Comparison of ENCODE assay signal across 8 cellular contexts in genomic region chr1:9615316-9616063, GRCh38. TPM values are rescaled to one million over a fixed set of nuclear protein-coding genes. Genes with fewer than 3 reads are reported as not detected.
DNase-seq lines count a peak whose midpoint lies in the region; ATAC-seq and TF ChIP-seq lines count a peak whose summit lies in the region.

No MANE protein-coding gene starts in this region.

- H3K27me3 Mint-ChIP-seq in activated CD4-positive, alpha-beta T cell treated with anti-CD3 and anti-CD28 coated beads, Interleukin-2, amount 10 ng/mL, durations not matched to agents 24 days and 14 days, result peaks cover 1% of the 10 kb centered on the region
- peaks cover 6% of the 10 kb centered on the region for H3K27me3 Mint-ChIP-seq in endothelial cell (ENCODE audit: unreplicated experiment)
- H3K27me3 Mint-ChIP-seq in naive thymus-derived CD8-positive, alpha-beta T cell, result peaks cover 0 to 9% (median 2%) of the 10 kb centered on the region in 5 donors

- DNase-seq in NCI-H2029 (lab: John Stamatoyannopoulos, UW), result peak; percentile 4
- DNase-seq in NCI-H2029 treated with DMSO at 0.1 percent for 48 hours (lab: John Stamatoyannopoulos, UW), result no peak
- DNase-seq in M059J (ENCODE audit: low read depth), result peak; percentile 59
- DNase-seq in activated CD4-positive, alpha-beta T cell treated with anti-CD3 and anti-CD28 coated beads, Interleukin-2, amount 10 ng/mL, durations not matched to agents 24 days and 14 days, result peak; percentile 90
- peak; percentile 69 for DNase-seq in endothelial cell (ENCODE audit: low spot score)
- DNase-seq in naive thymus-derived CD8-positive, alpha-beta T cell, result peak in 8 of 10 donors; percentile 46 to 79 (median 59)
- DNase-seq in dedifferentiated amniotic fluid mesenchymal stem cell (ENCODE audit: extremely low spot score), result no peak

- intact Hi-C loops in activated CD4-positive, alpha-beta T cell treated with anti-CD3 and anti-CD28 coated beads, Interleukin-2, amount 10 ng/mL, durations not matched to agents 24 days and 14 days (cut with micrococcal nuclease), result no loop called here

- no peak overlapping the region for H3K4me3 Mint-ChIP-seq in activated CD4-positive, alpha-beta T cell treated with anti-CD3 and anti-CD28 coated beads, Interleukin-2, amount 10 ng/mL, durations not matched to agents 24 days and 14 days
- H3K4me3 Mint-ChIP-seq in endothelial cell (ENCODE audit: unreplicated experiment), result no peak overlapping the region
- H3K4me3 Mint-ChIP-seq in naive thymus-derived CD8-positive, alpha-beta T cell, result no peak overlapping the region

- H3K4me1 Mint-ChIP-seq in activated CD4-positive, alpha-beta T cell treated with anti-CD3 and anti-CD28 coated beads, Interleukin-2, amount 10 ng/mL, durations not matched to agents 24 days and 14 days, result no peaks in the 10 kb centered on the region
- H3K4me1 Mint-ChIP-seq in endothelial cell (ENCODE audit: unreplicated experiment), result no peaks in the 10 kb centered on the region
- peaks cover 0 to 2% (median 0%) of the 10 kb centered on the region in 4 donors for H3K4me1 Mint-ChIP-seq in naive thymus-derived CD8-positive, alpha-beta T cell

- no peak for TF ChIP-seq CTCF in endothelial cell (IDR thresholded peaks at IDR 0.05; ENCODE audit: unreplicated experiment)

- POLR2A ChIA-PET in naive thymus-derived CD8-positive, alpha-beta T cell (lab: Charles Lee), result interaction anchor here (1.0 to 1.6 kb wide), 3 partner anchors 11 to 103 kb away, joined by 4 to 8 read pairs (median 5); no protein-coding TSS in a partner anchor

- peak; percentile 94 to 97 for ATAC-seq in naive thymus-derived CD8-positive, alpha-beta T cell
- ATAC-seq in HG03108 (IDR thresholded peaks at IDR 0.05; ENCODE audit: unreplicated experiment), result no peak

- H3K9me3 Mint-ChIP-seq in activated CD4-positive, alpha-beta T cell treated with anti-CD3 and anti-CD28 coated beads, Interleukin-2, amount 10 ng/mL, durations not matched to agents 24 days and 14 days, result no peaks in the 10 kb centered on the region
- no peaks in the 10 kb centered on the region for H3K9me3 Mint-ChIP-seq in endothelial cell (ENCODE audit: unreplicated experiment)
- H3K9me3 Mint-ChIP-seq in naive thymus-derived CD8-positive, alpha-beta T cell, result no peaks in the 10 kb centered on the region

- H3K36me3 Mint-ChIP-seq in activated CD4-positive, alpha-beta T cell treated with anti-CD3 and anti-CD28 coated beads, Interleukin-2, amount 10 ng/mL, durations not matched to agents 24 days and 14 days (ENCODE audit: low read depth), result peaks cover 5% of the 10 kb centered on the region
- H3K36me3 Mint-ChIP-seq in endothelial cell (ENCODE audit: low read depth, unreplicated experiment), result peaks cover 4% of the 10 kb centered on the region
- H3K36me3 Mint-ChIP-seq in naive thymus-derived CD8-positive, alpha-beta T cell, result peaks cover 0 to 2% (median 0%) of the 10 kb centered on the region in 3 donors

- no peak overlapping the region for H3K27ac Mint-ChIP-seq in activated CD4-positive, alpha-beta T cell treated with anti-CD3 and anti-CD28 coated beads, Interleukin-2, amount 10 ng/mL, durations not matched to agents 24 days and 14 days
- H3K27ac Mint-ChIP-seq in endothelial cell (ENCODE audit: unreplicated experiment), result no peak overlapping the region
- H3K27ac Mint-ChIP-seq in naive thymus-derived CD8-positive, alpha-beta T cell, result no peak overlapping the region

RNA-seq across cellular contexts. Expression of gene TMEM201, which starts 26.8 kb away (rescaled TPM):
- 9.7 and 13.6 TPM in 2 replicates for total RNA-seq in M059J (2014; rRNA removed; shearing (Covaris generic))
- total RNA-seq in activated CD4-positive, alpha-beta T cell treated with anti-CD3 and anti-CD28 coated beads, Interleukin-2, amount 10 ng/mL, durations not matched to agents 24 days and 14 days, result 35.9 and 37.3 TPM in 2 replicates
- total RNA-seq in endothelial cell (ENCODE audit: unreplicated experiment), result 19.1 TPM
- total RNA-seq in naive thymus-derived CD8-positive, alpha-beta T cell, result 1 to 10 TPM; 8.8 to 9.2 TPM
- 1 to 10 TPM in 2 of 3 donors, under 1 TPM in 1; 0.73 to 2.2 (median 1.1) TPM for polyA plus RNA-seq in naive thymus-derived CD8-positive, alpha-beta T cell

RNA-seq across cellular contexts. Expression of gene PIK3CD, which starts 36.0 kb away (rescaled TPM):
- 5.4 and 8.5 TPM in 2 replicates for total RNA-seq in M059J (2014; rRNA removed; shearing (Covaris generic))
- 233 TPM in 2 replicates for total RNA-seq in activated CD4-positive, alpha-beta T cell treated with anti-CD3 and anti-CD28 coated beads, Interleukin-2, amount 10 ng/mL, durations not matched to agents 24 days and 14 days
- 30.3 TPM for total RNA-seq in endothelial cell (ENCODE audit: unreplicated experiment)
- total RNA-seq in naive thymus-derived CD8-positive, alpha-beta T cell, result 100 to 1,000 TPM; 334 to 343 TPM
- polyA plus RNA-seq in naive thymus-derived CD8-positive, alpha-beta T cell, result 100 to 1,000 TPM in 1 of 3 donors, 10 to 100 TPM in 2; 56.8 to 166 (median 87.4) TPM

Comparison
In these comparisons a context has a peak if more than half of its experiments do, and no peak if none do; other contexts are left out.
1. DNase-seq: peak in NCI-H2029 (single experiment), M059J (single experiment), activated CD4-positive, alpha-beta T cell treated with anti-CD3 and anti-CD28 coated beads, Interleukin-2, amount 10 ng/mL, durations not matched to agents 24 days and 14 days (single experiment), endothelial cell (single experiment) and naive thymus-derived CD8-positive, alpha-beta T cell (8 of 10); none in NCI-H2029 treated with DMSO at 0.1 percent for 48 hours (single experiment) and dedifferentiated amniotic fluid mesenchymal stem cell (single experiment).